Comparison of ENCODE assay signal across 24 cellular contexts in genomic region chr7:115191506-115191905, GRCh38.
DNase-seq lines count a peak whose midpoint lies in the region; ATAC-seq lines count a peak whose summit lies in the region.
"Had no signal": no experiment of that assay in that cellular context is flagged by ENCODE, and none has a peak within 500 bp of the region (broad histone marks: within the 10 kb centered on the region; RNA-seq: fewer than 3 reads in every experiment).

No MANE protein-coding gene starts in this region.

- DNase-seq in NCI-H1092 treated with DMSO at 0.1 percent for 48 hours (lab: John Stamatoyannopoulos, UW) (peak; percentile 13), NCI-H1092 (lab: John Stamatoyannopoulos, UW) (no peak), DMS53 treated with DMSO at 0.1 percent for 48 hours (lab: John Stamatoyannopoulos, UW; ENCODE audit: unreplicated experiment) (peak; percentile 89), NCI-H1417 treated with DMSO at 0.1 percent for 48 hours (lab: John Stamatoyannopoulos, UW) (peak; percentile 9), islet precursor cell (no peak), NCI-H1048 (lab: John Stamatoyannopoulos, UW) (no peak)
- DNase-seq: ACHN; BE2C; CD8-positive, alpha-beta memory T cell; DMS 273 treated with DMSO at 0.1 percent for 48 hours; H7; KBM-7; MV-4-11; NCI-H146; NCI-H2029 treated with DMSO at 0.1 percent for 48 hours; NCI-H2171 treated with DMSO at 0.1 percent for 48 hours; NCI-H345; NCI-H510A treated with DMSO at 0.1 percent for 48 hours; NCI-H748 treated with DMSO at 0.1 percent for 48 hours; NK-92 treated with Interleukin-12 subunit alpha and Interleukin-12 subunit beta, amount 100 ng/mL, for 24 hours; PC-9 had no signal

- ATAC-seq in esophagus mucosa (peak; percentile 48), HG03565 (IDR thresholded peaks at IDR 0.05; ENCODE audit: unreplicated experiment) (no peak)
- ATAC-seq: Right ventricle myocardium inferior had no signal

Comparison
In these comparisons a context has a peak if more than half of its experiments do, and no peak if none do; other contexts are left out.
1. DNase-seq: peak in NCI-H1092 treated with DMSO at 0.1 percent for 48 hours (single experiment), DMS53 treated with DMSO at 0.1 percent for 48 hours (single experiment) and NCI-H1417 treated with DMSO at 0.1 percent for 48 hours (single experiment); none in NCI-H1092 (single experiment), islet precursor cell (single experiment) and NCI-H1048 (single experiment).